Comparison of ENCODE assay signal across 15 cellular contexts in genomic region chr11:125329786-125330185, GRCh38.
"Had no signal": no experiment of that assay in that cellular context is flagged by ENCODE, and none has a peak within 500 bp of the region (broad histone marks: within the 10 kb centered on the region; RNA-seq: fewer than 3 reads in every experiment).

No MANE protein-coding gene starts in this region.

- DNase-seq: activated CD4-positive, alpha-beta T cell treated with anti-CD3 and anti-CD28 coated beads, Interleukin-2, amount 50 U/mL, for 4 hours; activated CD8-positive, alpha-beta memory T cell treated with anti-CD3 and anti-CD28 coated beads, Interleukin-2, amount 10 ng/mL, durations not matched to agents 7 days and 5 days; activated effector memory CD4-positive, alpha-beta T cell treated with Interleukin-2 at 50 U/mL for 16 hours; activated T-cell treated with anti-CD3 and anti-CD28 coated beads, Interleukin-2, amount 50 U/mL, for 4 hours; adrenal gland; brain microvascular endothelial cell; naive B cell; T-helper 1 cell; T1000 had no signal

- H3K4me3 Mint-ChIP-seq: activated CD8-positive, alpha-beta memory T cell treated with anti-CD3 and anti-CD28 coated beads, Interleukin-2, amount 10 ng/mL, durations not matched to agents 7 days and 5 days; activated naive CD4-positive, alpha-beta T cell treated with anti-CD3 and anti-CD28 coated beads, Interleukin-2, amount 50 U/mL, for 24 hours; activated T-cell treated with anti-CD3 and anti-CD28 coated beads, Interleukin-2, amount 50 U/mL, for 4 hours; naive B cell; stimulated activated memory B cell treated with anti-CD40 and anti-IgM and Interleukin-4, amounts not matched to agents 10 μg/mL and 1 μg/mL and 100 μg/mL, for 72 hours had no signal

- H3K27ac ChIP-seq: adrenal gland, brain microvascular endothelial cell, tibial nerve had no signal

- H3K27ac Mint-ChIP-seq: activated CD8-positive, alpha-beta memory T cell treated with anti-CD3 and anti-CD28 coated beads, Interleukin-2, amount 10 ng/mL, durations not matched to agents 7 days and 5 days; activated naive CD4-positive, alpha-beta T cell treated with anti-CD3 and anti-CD28 coated beads, Interleukin-2, amount 50 U/mL, for 24 hours; stimulated activated memory B cell treated with anti-CD40 and anti-IgM and Interleukin-4, amounts not matched to agents 10 μg/mL and 1 μg/mL and 100 μg/mL, for 72 hours had no signal

- H3K9me3 Mint-ChIP-seq: activated naive CD4-positive, alpha-beta T cell treated with anti-CD3 and anti-CD28 coated beads, Interleukin-2, amount 50 U/mL, for 24 hours; activated T-cell treated with anti-CD3 and anti-CD28 coated beads, Interleukin-2, amount 50 U/mL, for 4 hours; naive B cell; stimulated activated memory B cell treated with anti-CD40 and anti-IgM and Interleukin-4, amounts not matched to agents 10 μg/mL and 1 μg/mL and 100 μg/mL, for 72 hours had no signal

- H3K36me3 Mint-ChIP-seq: activated CD8-positive, alpha-beta memory T cell treated with anti-CD3 and anti-CD28 coated beads, Interleukin-2, amount 10 ng/mL, durations not matched to agents 7 days and 5 days; activated naive CD4-positive, alpha-beta T cell treated with anti-CD3 and anti-CD28 coated beads, Interleukin-2, amount 50 U/mL, for 24 hours; naive B cell; stimulated activated memory B cell treated with anti-CD40 and anti-IgM and Interleukin-4, amounts not matched to agents 10 μg/mL and 1 μg/mL and 100 μg/mL, for 72 hours had no signal

- H3K4me1 Mint-ChIP-seq: activated CD8-positive, alpha-beta memory T cell treated with anti-CD3 and anti-CD28 coated beads, Interleukin-2, amount 10 ng/mL, durations not matched to agents 7 days and 5 days; activated naive CD4-positive, alpha-beta T cell treated with anti-CD3 and anti-CD28 coated beads, Interleukin-2, amount 50 U/mL, for 24 hours; naive B cell; stimulated activated memory B cell treated with anti-CD40 and anti-IgM and Interleukin-4, amounts not matched to agents 10 μg/mL and 1 μg/mL and 100 μg/mL, for 72 hours had no signal

- ATAC-seq: activated CD4-positive, CD25-positive, alpha-beta regulatory T cell treated with anti-CD3 and anti-CD28 coated beads, Interleukin-2, amount 50 U/mL, for 24 hours; activated CD8-positive, alpha-beta memory T cell treated with anti-CD3 and anti-CD28 coated beads, Interleukin-2, amount 10 ng/mL, durations not matched to agents 7 days and 5 days; activated T-cell treated with anti-CD3 and anti-CD28 coated beads, Interleukin-2, amount 50 U/mL, for 4 hours; esophagus mucosa; SK-N-SH treated with all-trans-retinoic acid at 6 μM for 48 hours; stimulated activated memory B cell treated with anti-CD40 and anti-IgM and Interleukin-4, amounts not matched to agents 10 μg/mL and 1 μg/mL and 100 μg/mL, for 72 hours had no signal
